ENCODE assay signal across 8 cellular contexts in the genomic region with DNA sequence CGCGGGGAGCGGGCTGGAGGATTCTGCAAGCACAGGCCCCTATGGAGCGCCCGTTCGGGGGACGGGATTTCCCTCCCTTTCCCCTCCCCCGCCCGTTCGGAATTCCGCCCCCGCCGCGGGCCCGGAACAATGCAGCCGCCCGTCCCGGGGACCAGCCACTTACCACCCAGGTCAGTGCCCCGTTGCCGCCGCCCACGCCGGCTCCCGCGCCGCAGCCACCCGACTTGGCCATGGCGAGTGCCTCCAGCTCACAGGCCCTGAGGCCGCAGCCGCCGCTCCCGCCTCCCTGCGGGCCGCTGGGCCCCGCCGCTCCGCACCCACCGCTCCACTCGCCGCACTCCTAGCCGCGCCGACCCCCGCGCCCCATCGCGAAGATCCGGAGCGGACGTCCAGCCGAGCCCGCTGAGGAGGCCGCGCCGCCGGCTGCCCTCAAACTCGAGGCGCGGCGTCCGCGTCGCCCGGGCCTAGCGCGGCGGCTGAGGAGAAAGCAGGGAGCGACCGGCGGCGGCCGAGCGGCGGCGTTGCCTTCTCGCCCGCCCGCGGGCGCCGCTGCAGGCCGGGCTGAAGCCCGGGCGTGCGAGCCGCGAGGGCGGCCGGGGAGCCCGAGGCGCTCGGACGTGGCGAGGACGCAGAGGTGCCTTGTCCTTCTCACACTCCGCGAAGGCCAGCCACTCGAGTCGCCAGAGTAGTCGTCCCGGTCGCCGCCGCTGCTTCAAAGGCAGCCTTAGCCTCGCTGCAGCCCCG. TPM values are rescaled to one million over a fixed set of nuclear protein-coding genes. Genes with fewer than 3 reads are reported as not detected.
A peak's percentile ranks its signal among the peaks of the same experiment; 100 is the strongest.
DNase-seq lines count a peak whose midpoint lies in the region; ATAC-seq and TF ChIP-seq lines count a peak whose summit lies in the region.

No MANE protein-coding gene starts in this region.

- H3K9me3 ChIP-seq in osteoblast (ENCODE audit: low read depth, low read length): no peaks in the 10 kb centered on the region
- no peaks in the 10 kb centered on the region for H3K9me3 ChIP-seq in thymus (ENCODE audit: control insufficient read depth)

- TF ChIP-seq CTCF in glutamatergic neuron (IDR thresholded peaks at IDR 0.05; ENCODE audit: partially characterized antibody, unreplicated experiment): no peak
- TF ChIP-seq CTCF in osteoblast (IDR thresholded peaks at IDR 0.05; ENCODE audit: extremely low read depth, low read depth, low read length): no peak

- DNase-seq in NCI-H2227 (lab: John Stamatoyannopoulos, UW; ENCODE audit: unreplicated experiment) (peak; percentile 55), NCI-H2227 treated with DMSO at 0.1 percent for 48 hours (lab: John Stamatoyannopoulos, UW) (no peak), RPMI8226 (peak; percentile 56), glutamatergic neuron (peak; percentile 69), osteoblast (ENCODE audit: insufficient read length, low spot score, missing footprints) (peak; percentile 80)
- DNase-seq in activated naive CD4-positive, alpha-beta T cell treated with anti-CD3 and anti-CD28 coated beads, Interleukin-2, amount 10 ng/mL, durations not matched to agents 7 days and 5 days: peak; percentile 70

- peak overlapping the region; percentile 97 for H3K27ac Mint-ChIP-seq in activated naive CD4-positive, alpha-beta T cell treated with anti-CD3 and anti-CD28 coated beads, Interleukin-2, amount 10 ng/mL, durations not matched to agents 7 days and 5 days
- peak overlapping the region; percentile 100 for H3K27ac Mint-ChIP-seq in glutamatergic neuron (ENCODE audit: unreplicated experiment)

- peak overlapping the region; percentile 92 for H2AFZ ChIP-seq in osteoblast (ENCODE audit: low read length)

- peaks cover 47% of the 10 kb centered on the region for H3K79me2 ChIP-seq in osteoblast (ENCODE audit: insufficient read depth, low read length)

- H3K4me3 ChIP-seq in osteoblast (ENCODE audit: insufficient read depth, low read length) (peak overlapping the region; percentile 78), thymus (ENCODE audit: low read length) (peak overlapping the region; percentile 97)

- H3K27me3 ChIP-seq in osteoblast (ENCODE audit: insufficient read depth, low read length): no peaks in the 10 kb centered on the region
- no peaks in the 10 kb centered on the region for H3K27me3 ChIP-seq in thymus (ENCODE audit: control insufficient read depth, insufficient read depth)

- peaks cover 39% of the 10 kb centered on the region for H3K4me1 Mint-ChIP-seq in activated naive CD4-positive, alpha-beta T cell treated with anti-CD3 and anti-CD28 coated beads, Interleukin-2, amount 10 ng/mL, durations not matched to agents 7 days and 5 days
- H3K4me1 Mint-ChIP-seq in glutamatergic neuron (ENCODE audit: low read depth, unreplicated experiment): peaks cover 16% of the 10 kb centered on the region

- peaks cover 14% of the 10 kb centered on the region for H3K36me3 Mint-ChIP-seq in activated naive CD4-positive, alpha-beta T cell treated with anti-CD3 and anti-CD28 coated beads, Interleukin-2, amount 10 ng/mL, durations not matched to agents 7 days and 5 days
- H3K36me3 Mint-ChIP-seq in glutamatergic neuron (ENCODE audit: unreplicated experiment): no peaks in the 10 kb centered on the region

- H3K4me1 ChIP-seq in osteoblast (ENCODE audit: insufficient read depth, low read length) (peaks cover 17% of the 10 kb centered on the region), thymus (ENCODE audit: control insufficient read depth, insufficient read depth, low read length) (peaks cover 14% of the 10 kb centered on the region)

- H3K36me3 ChIP-seq in osteoblast (ENCODE audit: insufficient read depth, low read length): no peaks in the 10 kb centered on the region
- H3K36me3 ChIP-seq in thymus (ENCODE audit: control insufficient read depth, insufficient read depth): no peaks in the 10 kb centered on the region

- peaks cover 4% of the 10 kb centered on the region for H3K27me3 Mint-ChIP-seq in activated naive CD4-positive, alpha-beta T cell treated with anti-CD3 and anti-CD28 coated beads, Interleukin-2, amount 10 ng/mL, durations not matched to agents 7 days and 5 days
- H3K27me3 Mint-ChIP-seq in glutamatergic neuron (ENCODE audit: unreplicated experiment): peaks cover 15% of the 10 kb centered on the region

- peaks cover 42% of the 10 kb centered on the region for H4K20me1 ChIP-seq in osteoblast (ENCODE audit: insufficient read depth, low read length)

- peak overlapping the region; percentile 90 for H3K4me3 Mint-ChIP-seq in activated naive CD4-positive, alpha-beta T cell treated with anti-CD3 and anti-CD28 coated beads, Interleukin-2, amount 10 ng/mL, durations not matched to agents 7 days and 5 days
- peak overlapping the region; percentile 96 for H3K4me3 Mint-ChIP-seq in glutamatergic neuron (ENCODE audit: unreplicated experiment)

- CTCF ChIA-PET in activated naive CD4-positive, alpha-beta T cell treated with anti-CD3 and anti-CD28 coated beads, Interleukin-2, amount 10 ng/mL, durations not matched to agents 7 days and 5 days (lab: Charles Lee): no interaction called here

- H3K27ac ChIP-seq in osteoblast (ENCODE audit: low read depth, low read length): peak overlapping the region; percentile 79
- peak overlapping the region; percentile 99 for H3K27ac ChIP-seq in thymus (ENCODE audit: low read depth)

- peak overlapping the region; percentile 89 for H3K4me2 ChIP-seq in osteoblast (ENCODE audit: insufficient read depth, low read length)

- ATAC-seq in HG02870 (IDR thresholded peaks at IDR 0.05; ENCODE audit: unreplicated experiment): peak; percentile 24

- no peaks in the 10 kb centered on the region for H3K9me3 Mint-ChIP-seq in activated naive CD4-positive, alpha-beta T cell treated with anti-CD3 and anti-CD28 coated beads, Interleukin-2, amount 10 ng/mL, durations not matched to agents 7 days and 5 days
- H3K9me3 Mint-ChIP-seq in glutamatergic neuron (ENCODE audit: unreplicated experiment): peaks cover 14% of the 10 kb centered on the region

- under 1% methylated on average over 106 of the region's 106 CpGs for WGBS in thymus

RNA-seq across cellular contexts. Expression of gene TOP2B, which starts 0.5 kb away (rescaled TPM):
- total RNA-seq in glutamatergic neuron (ENCODE audit: unreplicated experiment) (250 TPM), osteoblast (66.6 and 71.7 TPM in 2 replicates)
- 122 TPM for polyA plus RNA-seq in thymus
